ENCODE assay signal across 1 cellular context in genomic region chr2:24872344-24873115, GRCh38.
TF ChIP-seq lines count a peak whose summit lies in the region.

No MANE protein-coding gene starts in this region.

TF ChIP-seq in IMR-90, 13 proteins besides CTCF, POLR2A, EP300 and RAD21 (continued from another document):
- TF ChIP-seq NFE2L2 (IDR thresholded peaks at IDR 0.05; ENCODE audit: low read depth, low read length) = no peak
